ENCODE assay signal across 1 cellular context in genomic region chr1:119631433-119632102, GRCh38.
TF ChIP-seq lines count a peak whose summit lies in the region.

No MANE protein-coding gene starts in this region.

TF ChIP-seq in HepG2, 621 proteins besides CTCF, POLR2A, EP300 and RAD21 (continued from another document and continues in another):
- TF ChIP-seq ZNF407 (CRISPR knock-in tag; IDR thresholded peaks at IDR 0.05; ENCODE audit: not compliant biosample characterization) (peak; percentile 76), HNF1A (IDR thresholded peaks at IDR 0.05; ENCODE audit: low read depth) (peak; percentile 66; the same call in 1 of the 2 replicates), HNF1A (CRISPR knock-in tag; IDR thresholded peaks at IDR 0.05; ENCODE audit: borderline replicate concordance) (peak; percentile 38; the same call in 1 of the 2 replicates), NFE2L2 (IDR thresholded peaks at IDR 0.05; ENCODE audit: low read length) (no peak), FOXA3 (CRISPR knock-in tag; IDR thresholded peaks at IDR 0.05) (no peak), ZNF883 (CRISPR knock-in tag; IDR thresholded peaks at IDR 0.05; ENCODE audit: not compliant biosample characterization) (peak; percentile 68), TAF15 (IDR thresholded peaks at IDR 0.05; ENCODE audit: low read depth, low read length, poor library complexity, severe bottlenecking) (no peak), JUN (CRISPR knock-in tag; IDR thresholded peaks at IDR 0.05) (0 out of 2 replicates have a peak, but pooled peaks have one; percentile 27), MBD4 (IDR thresholded peaks at IDR 0.05; ENCODE audit: borderline replicate concordance, low read length) (no peak), SKI (IDR thresholded peaks at IDR 0.05; ENCODE audit: partially characterized antibody) (peak; percentile 64), ZNF691 (CRISPR knock-in tag; IDR thresholded peaks at IDR 0.05; ENCODE audit: borderline replicate concordance, low read depth) (peak; percentile 32; the same call in 1 of the 2 replicates), ARID5B (CRISPR knock-in tag; IDR thresholded peaks at IDR 0.05) (peak; percentile 83), ZNF773 (CRISPR knock-in tag; IDR thresholded peaks at IDR 0.05; ENCODE audit: borderline replicate concordance) (peak; percentile 87; the same call in 1 of the 2 replicates), MYPOP (CRISPR knock-in tag; IDR thresholded peaks at IDR 0.05) (no peak; the same call in 1 of the 2 replicates), ELF1 (CRISPR knock-in tag; IDR thresholded peaks at IDR 0.05) (no peak), ZBTB43 (CRISPR knock-in tag; conservative IDR thresholded peaks at IDR 0.05) (peak; percentile 79; the same call in 1 of the 2 replicates), KLF15 (CRISPR knock-in tag; IDR thresholded peaks at IDR 0.05; ENCODE audit: borderline replicate concordance) (peak; percentile 72; the same call in 1 of the 2 replicates), ZNF503 (CRISPR knock-in tag; IDR thresholded peaks at IDR 0.05) (peak; percentile 78; the same call in 1 of the 2 replicates), HMGXB3 (CRISPR knock-in tag; IDR thresholded peaks at IDR 0.05; ENCODE audit: borderline replicate concordance) (no peak)
